Comparison of ENCODE assay signal across 2 cellular contexts in the genomic region with DNA sequence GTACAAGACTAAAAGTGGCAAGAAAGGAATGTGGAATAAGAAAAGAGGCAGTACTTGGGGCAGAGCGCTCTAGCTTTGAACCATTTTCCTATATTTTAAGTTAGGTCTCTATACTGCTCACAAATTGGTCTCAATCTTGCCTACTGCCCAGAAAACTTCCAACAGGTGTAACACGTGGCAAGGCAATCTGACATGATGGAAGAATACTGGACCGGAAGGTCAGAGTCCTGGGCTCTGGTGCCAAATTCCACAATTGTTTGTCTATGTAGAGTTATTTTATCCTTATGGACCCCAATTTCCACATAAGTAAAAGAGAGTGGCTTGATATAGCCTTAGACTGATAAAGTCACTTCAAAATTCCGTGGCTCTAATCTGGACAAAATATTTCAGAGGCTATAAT.
TF ChIP-seq lines count a peak whose summit lies in the region.

No MANE protein-coding gene starts in this region.

TF ChIP-seq in liver, 16 proteins besides CTCF, POLR2A, EP300 and RAD21:
- TF ChIP-seq RXRA (IDR thresholded peaks at IDR 0.05) (peak; percentile 35 to 48), FOXA2 (IDR thresholded peaks at IDR 0.05) (no peak), MAX (IDR thresholded peaks at IDR 0.05) (peak; percentile 43), HNF4A (conservative IDR thresholded peaks at IDR 0.05) (peak; percentile 94 to 99), GABPA (IDR thresholded peaks at IDR 0.05 in 1 of 2, conservative IDR thresholded peaks at IDR 0.05 in 1 of 2) (no peak), JUND (IDR thresholded peaks at IDR 0.05) (peak in 1 of 2 donors; percentile 28), SP1 (IDR thresholded peaks at IDR 0.05) (peak; percentile 63), HNF4G (IDR thresholded peaks at IDR 0.05) (peak; percentile 86), YY1 (IDR thresholded peaks at IDR 0.05) (peak; percentile 21)
- TF ChIP-seq, protein P1, sequence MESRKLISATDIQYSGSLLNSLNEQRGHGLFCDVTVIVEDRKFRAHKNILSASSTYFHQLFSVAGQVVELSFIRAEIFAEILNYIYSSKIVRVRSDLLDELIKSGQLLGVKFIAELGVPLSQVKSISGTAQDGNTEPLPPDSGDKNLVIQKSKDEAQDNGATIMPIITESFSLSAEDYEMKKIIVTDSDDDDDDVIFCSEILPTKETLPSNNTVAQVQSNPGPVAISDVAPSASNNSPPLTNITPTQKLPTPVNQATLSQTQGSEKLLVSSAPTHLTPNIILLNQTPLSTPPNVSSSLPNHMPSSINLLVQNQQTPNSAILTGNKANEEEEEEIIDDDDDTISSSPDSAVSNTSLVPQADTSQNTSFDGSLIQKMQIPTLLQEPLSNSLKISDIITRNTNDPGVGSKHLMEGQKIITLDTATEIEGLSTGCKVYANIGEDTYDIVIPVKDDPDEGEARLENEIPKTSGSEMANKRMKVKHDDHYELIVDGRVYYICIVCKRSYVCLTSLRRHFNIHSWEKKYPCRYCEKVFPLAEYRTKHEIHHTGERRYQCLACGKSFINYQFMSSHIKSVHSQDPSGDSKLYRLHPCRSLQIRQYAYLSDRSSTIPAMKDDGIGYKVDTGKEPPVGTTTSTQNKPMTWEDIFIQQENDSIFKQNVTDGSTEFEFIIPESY (IDR thresholded peaks at IDR 0.05): no peak

TF ChIP-seq in HepG2, 621 proteins besides CTCF, POLR2A, EP300 and RAD21:
- TF ChIP-seq ZSCAN5A (CRISPR knock-in tag; IDR thresholded peaks at IDR 0.05; ENCODE audit: borderline replicate concordance): no peak
- TF ChIP-seq, protein P2, sequence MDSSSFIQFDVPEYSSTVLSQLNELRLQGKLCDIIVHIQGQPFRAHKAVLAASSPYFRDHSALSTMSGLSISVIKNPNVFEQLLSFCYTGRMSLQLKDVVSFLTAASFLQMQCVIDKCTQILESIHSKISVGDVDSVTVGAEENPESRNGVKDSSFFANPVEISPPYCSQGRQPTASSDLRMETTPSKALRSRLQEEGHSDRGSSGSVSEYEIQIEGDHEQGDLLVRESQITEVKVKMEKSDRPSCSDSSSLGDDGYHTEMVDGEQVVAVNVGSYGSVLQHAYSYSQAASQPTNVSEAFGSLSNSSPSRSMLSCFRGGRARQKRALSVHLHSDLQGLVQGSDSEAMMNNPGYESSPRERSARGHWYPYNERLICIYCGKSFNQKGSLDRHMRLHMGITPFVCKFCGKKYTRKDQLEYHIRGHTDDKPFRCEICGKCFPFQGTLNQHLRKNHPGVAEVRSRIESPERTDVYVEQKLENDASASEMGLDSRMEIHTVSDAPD (CRISPR knock-in tag; IDR thresholded peaks at IDR 0.05): no peak
- TF ChIP-seq ZNF891 (CRISPR knock-in tag; IDR thresholded peaks at IDR 0.05): no peak
- TF ChIP-seq, protein P3, sequence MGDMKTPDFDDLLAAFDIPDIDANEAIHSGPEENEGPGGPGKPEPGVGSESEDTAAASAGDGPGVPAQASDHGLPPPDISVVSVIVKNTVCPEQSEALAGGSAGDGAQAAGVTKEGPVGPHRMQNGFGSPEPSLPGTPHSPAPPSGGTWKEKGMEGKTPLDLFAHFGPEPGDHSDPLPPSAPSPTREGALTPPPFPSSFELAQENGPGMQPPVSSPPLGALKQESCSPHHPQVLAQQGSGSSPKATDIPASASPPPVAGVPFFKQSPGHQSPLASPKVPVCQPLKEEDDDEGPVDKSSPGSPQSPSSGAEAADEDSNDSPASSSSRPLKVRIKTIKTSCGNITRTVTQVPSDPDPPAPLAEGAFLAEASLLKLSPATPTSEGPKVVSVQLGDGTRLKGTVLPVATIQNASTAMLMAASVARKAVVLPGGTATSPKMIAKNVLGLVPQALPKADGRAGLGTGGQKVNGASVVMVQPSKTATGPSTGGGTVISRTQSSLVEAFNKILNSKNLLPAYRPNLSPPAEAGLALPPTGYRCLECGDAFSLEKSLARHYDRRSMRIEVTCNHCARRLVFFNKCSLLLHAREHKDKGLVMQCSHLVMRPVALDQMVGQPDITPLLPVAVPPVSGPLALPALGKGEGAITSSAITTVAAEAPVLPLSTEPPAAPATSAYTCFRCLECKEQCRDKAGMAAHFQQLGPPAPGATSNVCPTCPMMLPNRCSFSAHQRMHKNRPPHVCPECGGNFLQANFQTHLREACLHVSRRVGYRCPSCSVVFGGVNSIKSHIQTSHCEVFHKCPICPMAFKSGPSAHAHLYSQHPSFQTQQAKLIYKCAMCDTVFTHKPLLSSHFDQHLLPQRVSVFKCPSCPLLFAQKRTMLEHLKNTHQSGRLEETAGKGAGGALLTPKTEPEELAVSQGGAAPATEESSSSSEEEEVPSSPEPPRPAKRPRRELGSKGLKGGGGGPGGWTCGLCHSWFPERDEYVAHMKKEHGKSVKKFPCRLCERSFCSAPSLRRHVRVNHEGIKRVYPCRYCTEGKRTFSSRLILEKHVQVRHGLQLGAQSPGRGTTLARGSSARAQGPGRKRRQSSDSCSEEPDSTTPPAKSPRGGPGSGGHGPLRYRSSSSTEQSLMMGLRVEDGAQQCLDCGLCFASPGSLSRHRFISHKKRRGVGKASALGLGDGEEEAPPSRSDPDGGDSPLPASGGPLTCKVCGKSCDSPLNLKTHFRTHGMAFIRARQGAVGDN (CRISPR knock-in tag; IDR thresholded peaks at IDR 0.05): no peak
- no peak for TF ChIP-seq ZNF788 (CRISPR knock-in tag; IDR thresholded peaks at IDR 0.05; ENCODE audit: borderline replicate concordance)
- no peak for TF ChIP-seq ZFP41 (CRISPR knock-in tag; IDR thresholded peaks at IDR 0.05; ENCODE audit: borderline replicate concordance)
- no peak for TF ChIP-seq HOXA9 (CRISPR knock-in tag; IDR thresholded peaks at IDR 0.05; ENCODE audit: borderline replicate concordance)
- TF ChIP-seq PHF5A (CRISPR knock-in tag; IDR thresholded peaks at IDR 0.05; ENCODE audit: low read depth, unreplicated experiment): no peak
- no peak for TF ChIP-seq HHEX (CRISPR knock-in tag; IDR thresholded peaks at IDR 0.05)
- TF ChIP-seq ZNF30 (CRISPR knock-in tag; IDR thresholded peaks at IDR 0.05): no peak
- no peak for TF ChIP-seq CBX5 (CRISPR knock-in tag; IDR thresholded peaks at IDR 0.05; ENCODE audit: borderline replicate concordance)
- TF ChIP-seq GABPB1 (CRISPR knock-in tag; IDR thresholded peaks at IDR 0.05): no peak
- no peak for TF ChIP-seq ZNF431 (CRISPR knock-in tag; IDR thresholded peaks at IDR 0.05; ENCODE audit: borderline replicate concordance, low read depth)
- TF ChIP-seq ZNF782 (CRISPR knock-in tag; IDR thresholded peaks at IDR 0.05; ENCODE audit: borderline replicate concordance): no peak
- TF ChIP-seq, protein P4, sequence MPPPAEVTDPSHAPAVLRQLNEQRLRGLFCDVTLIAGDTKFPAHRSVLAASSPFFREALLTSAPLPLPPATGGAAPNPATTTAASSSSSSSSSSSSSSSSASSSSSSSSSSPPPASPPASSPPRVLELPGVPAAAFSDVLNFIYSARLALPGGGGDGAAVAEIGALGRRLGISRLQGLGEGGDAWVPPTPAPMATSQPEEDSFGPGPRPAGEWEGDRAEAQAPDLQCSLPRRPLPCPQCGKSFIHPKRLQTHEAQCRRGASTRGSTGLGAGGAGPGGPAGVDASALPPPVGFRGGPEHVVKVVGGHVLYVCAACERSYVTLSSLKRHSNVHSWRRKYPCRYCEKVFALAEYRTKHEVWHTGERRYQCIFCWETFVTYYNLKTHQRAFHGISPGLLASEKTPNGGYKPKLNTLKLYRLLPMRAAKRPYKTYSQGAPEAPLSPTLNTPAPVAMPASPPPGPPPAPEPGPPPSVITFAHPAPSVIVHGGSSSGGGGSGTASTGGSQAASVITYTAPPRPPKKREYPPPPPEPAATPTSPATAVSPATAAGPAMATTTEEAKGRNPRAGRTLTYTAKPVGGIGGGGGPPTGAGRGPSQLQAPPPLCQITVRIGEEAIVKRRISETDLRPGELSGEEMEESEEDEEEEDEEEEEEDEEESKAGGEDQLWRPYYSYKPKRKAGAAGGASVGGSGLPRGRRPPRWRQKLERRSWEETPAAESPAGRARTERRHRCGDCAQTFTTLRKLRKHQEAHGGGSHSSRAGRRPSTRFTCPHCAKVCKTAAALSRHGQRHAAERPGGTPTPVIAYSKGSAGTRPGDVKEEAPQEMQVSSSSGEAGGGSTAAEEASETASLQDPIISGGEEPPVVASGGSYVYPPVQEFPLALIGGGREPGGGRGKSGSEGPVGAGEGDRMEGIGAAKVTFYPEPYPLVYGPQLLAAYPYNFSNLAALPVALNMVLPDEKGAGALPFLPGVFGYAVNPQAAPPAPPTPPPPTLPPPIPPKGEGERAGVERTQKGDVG (CRISPR knock-in tag; IDR thresholded peaks at IDR 0.05; ENCODE audit: borderline replicate concordance): no peak
